8 cellular contexts compared by ENCODE assay signal in the genomic region with DNA sequence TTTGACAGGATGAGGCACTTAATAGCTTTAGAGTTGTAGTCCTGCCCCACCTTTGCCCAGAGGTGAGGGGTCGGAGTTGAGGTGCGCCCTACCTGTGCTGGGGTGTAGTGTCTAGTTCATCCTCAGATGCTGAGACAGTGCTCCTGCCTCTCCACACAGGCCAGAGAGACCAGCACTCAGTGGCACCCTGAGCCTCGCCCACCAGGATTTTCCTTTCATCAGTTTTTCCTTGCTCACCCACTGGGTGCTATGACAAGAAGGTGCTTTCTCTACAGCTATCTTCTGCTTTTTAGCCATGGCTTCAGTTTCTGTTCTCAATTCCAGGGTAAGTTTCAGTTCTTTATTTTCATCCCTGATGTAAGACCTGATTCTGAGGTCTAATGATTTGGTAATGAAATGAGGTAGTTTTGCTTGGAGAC. TPM values are rescaled to one million over a fixed set of nuclear protein-coding genes. Genes with fewer than 3 reads are reported as not detected.
DNase-seq lines count a peak whose midpoint lies in the region; ATAC-seq and TF ChIP-seq lines count a peak whose summit lies in the region.

No MANE protein-coding gene starts in this region.

- peaks cover 33% of the 10 kb centered on the region for H3K4me1 Mint-ChIP-seq in activated CD4-positive, alpha-beta T cell treated with anti-CD3 and anti-CD28 coated beads for 36 hours

- no peaks in the 10 kb centered on the region for H3K4me1 ChIP-seq in mesenchymal stem cell (ENCODE audit: control insufficient read depth, insufficient read depth, low read depth, low read length)
- no peaks in the 10 kb centered on the region for H3K4me1 ChIP-seq in tibial artery

- H3K27me3 Mint-ChIP-seq in activated CD4-positive, alpha-beta T cell treated with anti-CD3 and anti-CD28 coated beads for 36 hours, result peaks cover 9% of the 10 kb centered on the region

- peak; percentile 81 for DNase-seq in activated CD4-positive, alpha-beta T cell treated with anti-CD3 and anti-CD28 coated beads for 36 hours
- no peak for DNase-seq in activated CD4-positive, alpha-beta T cell treated with anti-CD3 and anti-CD28 coated beads for 4 hours
- DNase-seq in NB4 (ENCODE audit: low read depth) (peak; percentile 81), mesenchymal stem cell (no peak), tibial artery (no peak), glomerular visceral epithelial cell (ENCODE audit: extremely low spot score) (no peak)
- peak; percentile 63 for DNase-seq in stimulated activated CD4-positive, alpha-beta T cell treated with anti-CD3 and anti-CD28 coated beads, Interleukin-1b, Interleukin-23, amount 100 ng/mL, for 48 hours

- intact Hi-C loops in activated CD4-positive, alpha-beta T cell treated with anti-CD3 and anti-CD28 coated beads for 36 hours (cut with DNase I, micrococcal nuclease), result loop anchor here (1.0 to 5.0 kb wide), 3 partner anchors 16 to 49 kb away; no protein-coding TSS in a partner anchor
- intact Hi-C loops in tibial artery (cut with DNase I; ENCODE audit: low total_unique reads), result no loop called here

- peak overlapping the region in 1 of 2 experiments; percentile 42 for H2BK12ac ChIP-seq in mesenchymal stem cell (ENCODE audit: low read length in 2 of 2)

- no peak overlapping the region for H4K91ac ChIP-seq in mesenchymal stem cell (ENCODE audit: low read length)

- H3K27me3 ChIP-seq in mesenchymal stem cell (ENCODE audit: control insufficient read depth in 1 of 2, insufficient read depth in 1 of 2, low read length in 2 of 2) (peaks cover 0 to 2% of the 10 kb centered on the region in 2 experiments), tibial artery (no peaks in the 10 kb centered on the region)

- H3K79me1 ChIP-seq in mesenchymal stem cell (replicated peaks; ENCODE audit: low read length, poor library complexity, severe bottlenecking), result no peaks in the 10 kb centered on the region

- peak overlapping the region; percentile 61 for H3K27ac Mint-ChIP-seq in activated CD4-positive, alpha-beta T cell treated with anti-CD3 and anti-CD28 coated beads for 36 hours

- H4K8ac ChIP-seq in mesenchymal stem cell (ENCODE audit: low read length), result no peak overlapping the region

- TF ChIP-seq POLR2A in NB4 (IDR thresholded peaks at IDR 0.05; ENCODE audit: extremely low read depth, insufficient read length), result no peak

- H3K36me3 Mint-ChIP-seq in activated CD4-positive, alpha-beta T cell treated with anti-CD3 and anti-CD28 coated beads for 36 hours (ENCODE audit: low read depth), result no peaks in the 10 kb centered on the region

- no peak for TF ChIP-seq CTCF in NB4 (IDR thresholded peaks at IDR 0.05; ENCODE audit: low read depth, low read length)
- TF ChIP-seq CTCF in tibial artery (IDR thresholded peaks at IDR 0.05), result no peak

- POLR2A ChIA-PET in activated CD4-positive, alpha-beta T cell treated with anti-CD3 and anti-CD28 coated beads for 36 hours (lab: Charles Lee), result interaction anchor here (0.7 to 1.3 kb wide), 2 partner anchors 12 to 18 kb away, joined by 4 read pairs; no protein-coding TSS in a partner anchor

- no peak overlapping the region for H3K14ac ChIP-seq in mesenchymal stem cell (ENCODE audit: low read length in 2 of 2)

- no peak overlapping the region for H3K27ac ChIP-seq in mesenchymal stem cell (ENCODE audit: low read length, poor library complexity, severe bottlenecking)
- H3K27ac ChIP-seq in tibial artery, result no peak overlapping the region

- no peak overlapping the region for H2BK120ac ChIP-seq in mesenchymal stem cell (ENCODE audit: low read depth, low read length)

- no peak overlapping the region for H2BK5ac ChIP-seq in mesenchymal stem cell (ENCODE audit: low read depth, low read length, poor library complexity, severe bottlenecking)

- no peak overlapping the region for H2AFZ ChIP-seq in mesenchymal stem cell (ENCODE audit: low read depth, low read length)

- H3K4ac ChIP-seq in mesenchymal stem cell (ENCODE audit: low read depth in 1 of 2, low read length in 2 of 2), result no peak overlapping the region

- WGBS in mesenchymal stem cell, result 97% methylated on average over 3 of the region's 3 CpGs

- no peaks in the 10 kb centered on the region for H3K9me3 Mint-ChIP-seq in activated CD4-positive, alpha-beta T cell treated with anti-CD3 and anti-CD28 coated beads for 36 hours (ENCODE audit: low read depth)

- CTCF ChIA-PET in activated CD4-positive, alpha-beta T cell treated with anti-CD3 and anti-CD28 coated beads for 36 hours (lab: Charles Lee), result interaction anchor here (0.6 to 0.9 kb wide), 3 partner anchors 12 to 423 kb away, joined by 3 read pairs; no protein-coding TSS in a partner anchor

- no peak overlapping the region for H3K4me3 Mint-ChIP-seq in activated CD4-positive, alpha-beta T cell treated with anti-CD3 and anti-CD28 coated beads for 36 hours

- no peak overlapping the region for H3K18ac ChIP-seq in mesenchymal stem cell (ENCODE audit: low read depth in 1 of 2, low read length in 2 of 2)

- H3K23ac ChIP-seq in mesenchymal stem cell (ENCODE audit: low read length in 2 of 2), result no peak overlapping the region

- ATAC-seq in activated CD4-positive, alpha-beta T cell treated with anti-CD3 and anti-CD28 coated beads for 36 hours, result peak; percentile 83
- peak; percentile 84 for ATAC-seq in HG02571 (IDR thresholded peaks at IDR 0.05; ENCODE audit: unreplicated experiment)

- no peak overlapping the region for H3K4me2 ChIP-seq in mesenchymal stem cell (ENCODE audit: low read length, poor library complexity, severe bottlenecking)

- H3K9ac ChIP-seq in mesenchymal stem cell (ENCODE audit: low read length), result no peak overlapping the region

- H3K9me3 ChIP-seq in mesenchymal stem cell (ENCODE audit: control insufficient read depth, low read length) (no peaks in the 10 kb centered on the region), tibial artery (no peaks in the 10 kb centered on the region)

- H3K4me3 ChIP-seq in NB4 (ENCODE audit: low read depth, low read length), result no peak overlapping the region
- H3K4me3 ChIP-seq in mesenchymal stem cell (ENCODE audit: insufficient read depth in 1 of 2, low read depth in 1 of 2, low read length in 2 of 2), result no peak overlapping the region
- no peak overlapping the region for H3K4me3 ChIP-seq in tibial artery

- H3K36me3 ChIP-seq in mesenchymal stem cell (ENCODE audit: control insufficient read depth in 1 of 2, insufficient read depth in 2 of 2, low read depth in 1 of 2, low read length in 2 of 2) (no peaks in the 10 kb centered on the region), tibial artery (no peaks in the 10 kb centered on the region)

- no peak overlapping the region for H2AK5ac ChIP-seq in mesenchymal stem cell (ENCODE audit: low read length, severe bottlenecking)

- no peak overlapping the region for H2BK15ac ChIP-seq in mesenchymal stem cell (ENCODE audit: low read depth, poor library complexity, severe bottlenecking)

RNA-seq across cellular contexts. Expression of a gene that starts 16.8 kb away (rescaled TPM):
- 10 to 100 TPM; 25.8 to 32.5 TPM for total RNA-seq in activated CD4-positive, alpha-beta T cell treated with anti-CD3 and anti-CD28 coated beads for 36 hours
- polyA plus RNA-seq in mesenchymal stem cell (2013, experiment 1 of 2), result 35.4 TPM
- polyA plus RNA-seq in mesenchymal stem cell (2013, experiment 2 of 2), result 35.0 TPM

Comparison
In these comparisons a context has a peak if more than half of its experiments do, and no peak if none do; other contexts are left out.
1. DNase-seq: peak in activated CD4-positive, alpha-beta T cell treated with anti-CD3 and anti-CD28 coated beads for 36 hours (single experiment), NB4 (single experiment) and stimulated activated CD4-positive, alpha-beta T cell treated with anti-CD3 and anti-CD28 coated beads, Interleukin-1b, Interleukin-23, amount 100 ng/mL, for 48 hours (single experiment); none in activated CD4-positive, alpha-beta T cell treated with anti-CD3 and anti-CD28 coated beads for 4 hours (0 of 2), mesenchymal stem cell (single experiment), tibial artery (0 of 2) and glomerular visceral epithelial cell (single experiment).